18 cellular contexts compared by ENCODE assay signal in the genomic region with DNA sequence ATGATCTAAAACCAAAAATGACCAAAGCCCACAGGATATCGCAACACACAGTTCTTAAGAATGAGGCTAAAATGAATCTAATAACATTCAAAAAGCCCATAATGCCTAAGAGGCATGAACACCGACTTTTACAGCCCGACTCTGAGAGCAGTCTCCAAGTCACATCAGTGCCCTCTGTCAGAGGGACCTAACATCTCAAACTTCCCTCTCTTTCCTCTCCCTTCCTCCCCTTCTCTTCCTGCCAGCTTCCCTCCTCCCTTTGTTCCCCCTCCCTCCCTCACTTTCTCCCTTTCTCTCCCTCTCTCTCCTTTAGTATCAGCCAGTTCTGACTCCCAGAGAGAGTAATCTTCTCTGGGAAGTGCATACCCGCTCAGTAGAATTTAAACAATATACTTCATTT.
DNase-seq lines count a peak whose midpoint lies in the region; ATAC-seq and TF ChIP-seq lines count a peak whose summit lies in the region.
"Had no signal": no experiment of that assay in that cellular context is flagged by ENCODE, and none has a peak within 500 bp of the region (broad histone marks: within the 10 kb centered on the region; RNA-seq: fewer than 3 reads in every experiment).

No MANE protein-coding gene starts in this region.

- no peaks in the 10 kb centered on the region for H3K36me3 ChIP-seq in SJSA1
- H3K36me3 ChIP-seq: breast epithelium, neutrophil had no signal

- TF ChIP-seq CTCF in osteocyte (IDR thresholded peaks at IDR 0.05): no peak

- peak overlapping the region; percentile 61 for H3K27ac Mint-ChIP-seq in osteocyte (ENCODE audit: unreplicated experiment)
- H3K27ac Mint-ChIP-seq: activated CD4-positive, alpha-beta T cell treated with anti-CD3 and anti-CD28 coated beads for 36 hours; activated naive CD4-positive, alpha-beta T cell treated with anti-CD3 and anti-CD28 coated beads for 36 hours; stimulated activated naive CD8-positive, alpha-beta T cell treated with anti-CD3 and anti-CD28 coated beads, Interleukin-15, Interleukin-2, amounts not matched to agents 100 ng/mL and 50 ng/mL, for 24 hours had no signal

- 61% methylated on average over 4 of the region's 4 CpGs for WGBS in right cardiac atrium

- H3K9me3 ChIP-seq in SJSA1 (replicated peaks): no peaks in the 10 kb centered on the region
- no peaks in the 10 kb centered on the region for H3K9me3 ChIP-seq in right cardiac atrium (ENCODE audit: control insufficient read depth, low read length)
- H3K9me3 ChIP-seq: breast epithelium, neutrophil had no signal

- H3K9me3 Mint-ChIP-seq in osteocyte (ENCODE audit: unreplicated experiment): no peaks in the 10 kb centered on the region
- H3K9me3 Mint-ChIP-seq: activated naive CD4-positive, alpha-beta T cell treated with anti-CD3 and anti-CD28 coated beads for 36 hours; stimulated activated naive CD8-positive, alpha-beta T cell treated with anti-CD3 and anti-CD28 coated beads, Interleukin-15, Interleukin-2, amounts not matched to agents 100 ng/mL and 50 ng/mL, for 24 hours had no signal

- H3K4me3 ChIP-seq in SJSA1 (no peak overlapping the region), right cardiac atrium (ENCODE audit: low read length) (no peak overlapping the region)

- intact Hi-C loops in right cardiac atrium (cut with DNase I): no loop called here

- in situ Hi-C loops in ACHN (cut with HindIII; ENCODE audit: low pct_ligation_motif_present, low pct_unique_long_range_greater_than_20kb, low sequenced_read_pairs): loop anchor here (25.0 kb wide), 1 partner anchor 142 kb away; no protein-coding TSS in a partner anchor

- H3K27me3 ChIP-seq in SJSA1 (replicated peaks) (no peaks in the 10 kb centered on the region), right cardiac atrium (ENCODE audit: control insufficient read depth, insufficient read depth) (no peaks in the 10 kb centered on the region)
- H3K27me3 ChIP-seq: breast epithelium had no signal

- no peaks in the 10 kb centered on the region for H3K27me3 Mint-ChIP-seq in osteocyte (ENCODE audit: unreplicated experiment)

- H3K4me1 ChIP-seq in SJSA1 (replicated peaks) (peaks cover 40% of the 10 kb centered on the region), right cardiac atrium (ENCODE audit: control insufficient read depth, insufficient read depth, low read length) (no peaks in the 10 kb centered on the region)
- H3K4me1 ChIP-seq: breast epithelium had no signal

- H3K4me1 Mint-ChIP-seq in osteocyte (ENCODE audit: unreplicated experiment): peaks cover 39% of the 10 kb centered on the region
- H3K4me1 Mint-ChIP-seq: activated CD4-positive, alpha-beta T cell treated with anti-CD3 and anti-CD28 coated beads for 36 hours had no signal

- peak; percentile 25 to 59 for ATAC-seq in right cardiac atrium
- no peak for ATAC-seq in HG02763 (IDR thresholded peaks at IDR 0.05; ENCODE audit: unreplicated experiment)
- ATAC-seq: activated CD4-positive, alpha-beta T cell treated with anti-CD3 and anti-CD28 coated beads for 36 hours had no signal

- H3K27ac ChIP-seq in SJSA1: peak overlapping the region; percentile 50; the same call in 1 of the 2 replicates
- H3K27ac ChIP-seq in right cardiac atrium (ENCODE audit: low read length): no peak overlapping the region
- H3K27ac ChIP-seq: HL-60, KMS-11, neutrophil had no signal

- H3K4me3 Mint-ChIP-seq in osteocyte (ENCODE audit: unreplicated experiment): no peak overlapping the region
- H3K4me3 Mint-ChIP-seq: activated CD4-positive, alpha-beta T cell treated with anti-CD3 and anti-CD28 coated beads for 36 hours; activated naive CD4-positive, alpha-beta T cell treated with anti-CD3 and anti-CD28 coated beads for 36 hours; stimulated activated naive CD8-positive, alpha-beta T cell treated with anti-CD3 and anti-CD28 coated beads, Interleukin-15, Interleukin-2, amounts not matched to agents 100 ng/mL and 50 ng/mL, for 24 hours had no signal

- no peaks in the 10 kb centered on the region for H3K36me3 Mint-ChIP-seq in osteocyte (ENCODE audit: unreplicated experiment)

- DNase-seq in ACHN (peak; percentile 66), SJSA1 (ENCODE audit: low read depth in 1 of 2, low spot score in 2 of 2) (no peak), right cardiac atrium (no peak), osteocyte (ENCODE audit: extremely low spot score, unreplicated experiment) (no peak), midbrain (lab: John Stamatoyannopoulos, UW) (no peak), dermis blood vessel endothelial cell (no peak)
- DNase-seq in activated CD8-positive, alpha-beta memory T cell treated with anti-CD3 and anti-CD28 coated beads, Interleukin-2, amount 50 U/mL, for 4 hours: no peak
- DNase-seq: activated CD4-positive, alpha-beta T cell treated with anti-CD3 and anti-CD28 coated beads for 36 hours; activated naive CD4-positive, alpha-beta T cell treated with anti-CD3 and anti-CD28 coated beads for 36 hours; NCI-H1105 treated with DMSO at 0.1 percent for 48 hours; NCI-H345; SHP77 treated with DMSO at 0.1 percent for 48 hours had no signal
